In the genomic region with DNA sequence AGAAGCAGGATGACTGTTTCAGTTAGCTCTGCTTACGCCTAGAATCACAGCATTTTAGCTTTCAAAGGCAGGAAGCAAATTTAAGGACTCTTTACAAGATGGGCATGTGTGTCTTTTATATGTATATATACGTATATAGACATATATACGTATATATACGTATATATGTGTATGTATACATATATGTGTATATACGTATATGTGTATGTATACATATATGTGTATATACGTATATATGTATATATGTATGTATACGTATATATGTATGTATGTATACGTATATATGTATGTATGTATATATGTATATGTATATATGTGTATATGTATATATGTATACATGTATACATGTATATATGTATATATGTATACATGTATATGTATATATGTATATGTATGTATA, we compare ENCODE assay signal across 15 cellular contexts.
DNase-seq lines count a peak whose midpoint lies in the region; FAIRE-seq lines count a peak whose summit lies in the region.
"Had no signal": no experiment of that assay in that cellular context is flagged by ENCODE, and none has a peak within 500 bp of the region (broad histone marks: within the 10 kb centered on the region; RNA-seq: fewer than 3 reads in every experiment).

No MANE protein-coding gene starts in this region.

- H3K36me3 Mint-ChIP-seq in immature natural killer cell: no peaks in the 10 kb centered on the region

- H3K36me3 ChIP-seq in adipocyte (ENCODE audit: control insufficient read depth, insufficient read depth, low read length, severe bottlenecking): no peaks in the 10 kb centered on the region
- H3K36me3 ChIP-seq in small intestine (ENCODE audit: control insufficient read depth in 2 of 2, insufficient read depth in 2 of 2, low read length in 2 of 2): no peaks in the 10 kb centered on the region

- H3K27ac Mint-ChIP-seq in immature natural killer cell: no peak overlapping the region
- H3K27ac Mint-ChIP-seq: B cell; CD4-positive, alpha-beta T cell had no signal

- no peaks in the 10 kb centered on the region for H3K4me1 Mint-ChIP-seq in immature natural killer cell
- H3K4me1 Mint-ChIP-seq: B cell had no signal

- H3K4me3 Mint-ChIP-seq in immature natural killer cell: no peak overlapping the region
- H3K4me3 Mint-ChIP-seq: B cell; CD4-positive, alpha-beta T cell had no signal

- H3K27ac ChIP-seq in small intestine (ENCODE audit: low read depth in 1 of 2, low read length in 1 of 2): no peak overlapping the region

- no peak overlapping the region for H3K9ac ChIP-seq in adipocyte (ENCODE audit: low read length)
- H3K9ac ChIP-seq: GM23248 had no signal

- 89 to 94% (median 93%) methylated on average over 8 of the region's 8 CpGs for WGBS in small intestine, 3 donors

- H3K9me3 ChIP-seq in adipocyte (ENCODE audit: control insufficient read depth, low read length) (peaks cover 24% of the 10 kb centered on the region), small intestine (ENCODE audit: control insufficient read depth, low read depth) (no peaks in the 10 kb centered on the region)

- FAIRE-seq in G401.6 (lab: Jason Lieb, UNC): peak; percentile 23
- peak; percentile 98 for FAIRE-seq in frontal cortex (lab: Jason Lieb, UNC)
- FAIRE-seq in small intestine (lab: Jason Lieb, UNC): peak; percentile 74
- FAIRE-seq: GM12878, H54 had no signal

- H3K4me3 ChIP-seq in adipocyte (ENCODE audit: low read length): peak overlapping the region; percentile 24
- H3K4me3 ChIP-seq in small intestine (ENCODE audit: low read depth in 1 of 2, low read length in 2 of 2): no peak overlapping the region
- H3K4me3 ChIP-seq: GM12878, GM23248 had no signal

- peaks cover 0 to 3% (median under 1%) of the 10 kb centered on the region in 6 donors for H3K9me3 Mint-ChIP-seq in immature natural killer cell

- H3K4me1 ChIP-seq in adipocyte (ENCODE audit: control insufficient read depth, insufficient read depth, low read length) (peaks cover 47% of the 10 kb centered on the region), small intestine (ENCODE audit: control insufficient read depth in 2 of 2, insufficient read depth in 1 of 2, low read depth in 1 of 2, low read length in 1 of 2) (no peaks in the 10 kb centered on the region)

- peaks cover 0 to 4% (median 0%) of the 10 kb centered on the region in 3 donors for H3K27me3 Mint-ChIP-seq in immature natural killer cell (ENCODE audit: low read depth in 3 of 3)

- H3K27me3 ChIP-seq in adipocyte (replicated peaks; ENCODE audit: control insufficient read depth, insufficient read depth, low read length): no peaks in the 10 kb centered on the region
- no peaks in the 10 kb centered on the region for H3K27me3 ChIP-seq in small intestine (ENCODE audit: control insufficient read depth in 2 of 2, insufficient read depth in 2 of 2, low read length in 2 of 2)

- DNase-seq in adipocyte (ENCODE audit: low read depth): no peak
- DNase-seq in frontal cortex (ENCODE audit: low spot score in 2 of 2): no peak
- no peak for DNase-seq in small intestine
- no peak for DNase-seq in NCI-H1105 treated with DMSO at 0.1 percent for 48 hours (lab: John Stamatoyannopoulos, UW)
- DNase-seq in HPDE6-E6E7 (ENCODE audit: extremely low spot score): no peak
- no peak for DNase-seq in immature natural killer cell
- DNase-seq: C1 segment of cervical spinal cord; Calu3; CD4-positive, alpha-beta T cell; DMS 273 treated with DMSO at 0.1 percent for 48 hours; GM23248 had no signal
